In genomic region chr2:240560480-240561324, GRCh38 we compare ENCODE assay signal across 8 cellular contexts. TPM values are rescaled to one million over a fixed set of nuclear protein-coding genes. Genes with fewer than 3 reads are reported as not detected.
A peak's percentile ranks its signal among the peaks of the same experiment; 100 is the strongest.
DNase-seq lines count a peak whose midpoint lies in the region; ATAC-seq and TF ChIP-seq lines count a peak whose summit lies in the region.

No MANE protein-coding gene starts in this region.

- H2BK15ac ChIP-seq in IMR-90 (ENCODE audit: low read depth, low read length) = no peak overlapping the region

- no peak overlapping the region for H2BK20ac ChIP-seq in IMR-90 (ENCODE audit: low read depth, low read length)

- peak overlapping the region; percentile 55 for H3K4ac ChIP-seq in IMR-90 (ENCODE audit: low read depth, low read length)

- intact Hi-C loops in IMR-90 (cut with micrococcal nuclease) (loop anchor here (10.0 kb wide), 1 partner anchor 434 kb away; the partner anchor contains the start of gene SNED1), OCI-LY7 (cut with micrococcal nuclease; ENCODE audit: unreplicated experiment) (loop anchor here (1.0 to 5.0 kb wide), 3 partner anchors 24 to 1142 kb away; partner anchors contain the start of gene ING5)

- POLR2A ChIA-PET in IMR-90 (lab: Charles Lee; ENCODE audit: unreplicated experiment) = no interaction called here
- POLR2A ChIA-PET in OCI-LY7 (lab: Charles Lee) = interaction anchor here (0.6 to 4.6 kb wide), 5 partner anchors 9 to 217 kb away, joined by 3 to 37 read pairs (median 3); partner anchors contain the start of gene CAPN10

- CTCF ChIA-PET in IMR-90 (lab: Yijun Ruan, JAX) (no interaction called here), OCI-LY7 (lab: Charles Lee; ENCODE audit: unreplicated experiment) (no interaction called here)

- H3K9me3 ChIP-seq in IMR-90 (ENCODE audit: control insufficient read depth, insufficient read depth, low read length) (no peaks in the 10 kb centered on the region), OCI-LY7 (ENCODE audit: low read length) (no peaks in the 10 kb centered on the region), mucosa of rectum (ENCODE audit: control insufficient read depth in 2 of 2, low read length in 2 of 2) (no peaks in the 10 kb centered on the region)

- H4K91ac ChIP-seq in IMR-90 (ENCODE audit: insufficient read depth, low read depth, low read length) = peak overlapping the region; percentile 69

- peaks cover 31% of the 10 kb centered on the region for H3K9me1 ChIP-seq in IMR-90 (ENCODE audit: insufficient read depth, low read length)

- peak; percentile 94 for DNase-seq in DMS114 treated with DMSO at 0.1 percent for 48 hours (lab: John Stamatoyannopoulos, UW; ENCODE audit: unreplicated experiment)
- DNase-seq in IMR-90 = peak; percentile 97
- peak; percentile 98 for DNase-seq in OCI-LY7 (ENCODE audit: low spot score)
- peak; percentile 100 for DNase-seq in activated T-cell treated with anti-CD3 and anti-CD28 coated beads for 4 hours
- DNase-seq in epithelial cell of prostate (ENCODE audit: low read depth, low spot score) = peak; percentile 91
- DNase-seq in stimulated activated CD8-positive, alpha-beta memory T cell treated with anti-CD3 and anti-CD28 coated beads, Interleukin-4, amount 100 ng/mL, for 4 hours (ENCODE audit: low read depth in 2 of 2, low spot score in 1 of 2) = peak; percentile 99 to 100

- TF ChIP-seq CTCF in IMR-90 (conservative IDR thresholded peaks at IDR 0.05; ENCODE audit: low read depth, low read length) (peak; percentile 30; the same call in 1 of the 2 replicates), OCI-LY7 (conservative IDR thresholded peaks at IDR 0.05; ENCODE audit: low read length) (no peak)

- no peak for TF ChIP-seq RAD21 in IMR-90 (IDR thresholded peaks at IDR 0.05; ENCODE audit: low read length)

- no peak overlapping the region for H3K14ac ChIP-seq in IMR-90 (replicated peaks; ENCODE audit: low read depth, low read length)

- H3K56ac ChIP-seq in IMR-90 (ENCODE audit: extremely low read depth, insufficient read depth, low read length) = peak overlapping the region; percentile 87; the same call in 1 of the 2 replicates

- H3K4me2 ChIP-seq in IMR-90 (ENCODE audit: low read depth, low read length) (peak overlapping the region; percentile 93), OCI-LY7 (ENCODE audit: low read length) (peak overlapping the region; percentile 78)

- peak overlapping the region; percentile 82; the same call in 1 of the 2 replicates for H2BK120ac ChIP-seq in IMR-90 (ENCODE audit: low read depth, low read length)

- peaks cover 26% of the 10 kb centered on the region for H4K20me1 ChIP-seq in IMR-90 (ENCODE audit: insufficient read depth, low read length)
- H4K20me1 ChIP-seq in OCI-LY7 (ENCODE audit: insufficient read depth, low read length) = no peaks in the 10 kb centered on the region

- no peaks in the 10 kb centered on the region for H3K9me2 ChIP-seq in OCI-LY7 (ENCODE audit: insufficient read depth, low read length)

- H3K23ac ChIP-seq in IMR-90 (ENCODE audit: low read depth, low read length) = no peak overlapping the region

- peaks cover 27 to 61% of the 10 kb centered on the region in 2 experiments for H3K79me1 ChIP-seq in IMR-90 (ENCODE audit: low read depth in 1 of 2, low read length in 2 of 2)

- H3K4me1 ChIP-seq in IMR-90 (ENCODE audit: control insufficient read depth, insufficient read depth, low read length) (peaks cover 16% of the 10 kb centered on the region), OCI-LY7 (ENCODE audit: insufficient read depth, low read length, poor library complexity, severe bottlenecking) (peaks cover 60% of the 10 kb centered on the region), mucosa of rectum (ENCODE audit: control insufficient read depth in 2 of 2, insufficient read depth in 2 of 2, low read length in 2 of 2) (peaks cover 35 to 36% of the 10 kb centered on the region in 2 donors)

- peak overlapping the region; percentile 72 for H3K9ac ChIP-seq in IMR-90 (ENCODE audit: low read depth, low read length)
- peak overlapping the region; percentile 92 to 93 for H3K9ac ChIP-seq in mucosa of rectum (ENCODE audit: low read depth in 1 of 2, low read length in 2 of 2)

- 2% methylated on average over 13 of the region's 101 CpGs; no CpG with 5 or more reads in 1 of the 2 experiments for WGBS in IMR-90 (ENCODE audit: extremely low coverage in 2 of 2, insufficient read length in 1 of 2), 2 experiments

- ATAC-seq in GM21528 (IDR thresholded peaks at IDR 0.05; ENCODE audit: low FRiP score, unreplicated experiment) (peak; percentile 63), IMR-90 (ENCODE audit: low read depth) (peak; percentile 79)

- peak; percentile 76 for TF ChIP-seq POLR2A in IMR-90 (IDR thresholded peaks at IDR 0.05; ENCODE audit: low read depth, low read length)

- H3K4me3 ChIP-seq in IMR-90 (ENCODE audit: insufficient read depth, low read depth, low read length) = peak overlapping the region; percentile 73
- peak overlapping the region; percentile 91 for H3K4me3 ChIP-seq in OCI-LY7 (ENCODE audit: low read depth, low read length, poor library complexity, severe bottlenecking)
- H3K4me3 ChIP-seq in mucosa of rectum (ENCODE audit: low read length in 2 of 2) = peak overlapping the region; percentile 77 to 87

- peaks cover 44% of the 10 kb centered on the region; the same call in 1 of the 2 replicates for H3K79me2 ChIP-seq in OCI-LY7 (ENCODE audit: insufficient read depth, low read depth, low read length)

- dilution Hi-C loops in IMR-90 (cut with HindIII; ENCODE audit: low sequenced_read_pairs, unreplicated experiment) = no loop called here

- peak overlapping the region; percentile 98 for H2AK9ac ChIP-seq in IMR-90 (replicated peaks; ENCODE audit: low read depth, low read length, poor library complexity)

- in situ Hi-C loops in IMR-90 (cut with MboI; ENCODE audit: low sequenced_read_pairs) = no loop called here

- no peak overlapping the region for H4K5ac ChIP-seq in IMR-90 (ENCODE audit: low read depth, low read length)

- no peak overlapping the region for H2AK5ac ChIP-seq in IMR-90 (ENCODE audit: low read depth, low read length)

- H3K27ac ChIP-seq in IMR-90 (ENCODE audit: insufficient read depth, low read length) (peak overlapping the region; percentile 84), OCI-LY7 (ENCODE audit: low read depth, low read length, poor library complexity, severe bottlenecking) (peak overlapping the region; percentile 86), epithelial cell of prostate (peak overlapping the region; percentile 97), mucosa of rectum (ENCODE audit: low read depth in 2 of 2, low read length in 2 of 2) (peak overlapping the region; percentile 95 to 97)

- H3K18ac ChIP-seq in IMR-90 (ENCODE audit: low read depth, low read length) = no peak overlapping the region; the same call in 1 of the 2 replicates

- no TSS peak for BruUV-seq in IMR-90 (replicated peaks; lab: Mats Ljungman, UMichigan)
- BruUV-seq in OCI-LY7 (replicated peaks; lab: Mats Ljungman, UMichigan) = no TSS peak

- H3K27me3 ChIP-seq in IMR-90 (ENCODE audit: control insufficient read depth, insufficient read depth, low read length) (no peaks in the 10 kb centered on the region), mucosa of rectum (ENCODE audit: control insufficient read depth in 2 of 2, insufficient read depth in 2 of 2, low read length in 2 of 2) (no peaks in the 10 kb centered on the region)

- peak overlapping the region; percentile 96 for H2BK5ac ChIP-seq in IMR-90 (ENCODE audit: low read depth, low read length, poor library complexity, severe bottlenecking)

- peak overlapping the region; percentile 52 to 68; a peak in 2 of 4 replicates for H4K8ac ChIP-seq in IMR-90 (ENCODE audit: low read depth in 2 of 2, low read length in 2 of 2)

- peak overlapping the region; percentile 90 for H2AFZ ChIP-seq in IMR-90 (replicated peaks; ENCODE audit: low read length, poor library complexity)
- H2AFZ ChIP-seq in OCI-LY7 (ENCODE audit: low read length) = no peak overlapping the region

- H3K36me3 ChIP-seq in IMR-90 (ENCODE audit: control insufficient read depth, insufficient read depth, low read length) (peaks cover 1% of the 10 kb centered on the region; the same call in 1 of the 2 replicates), OCI-LY7 (ENCODE audit: insufficient read depth, low read length) (peaks cover 42% of the 10 kb centered on the region), mucosa of rectum (ENCODE audit: control insufficient read depth in 2 of 2, insufficient read depth in 2 of 2, low read length in 2 of 2) (peaks cover 0 to 2% of the 10 kb centered on the region in 2 donors)

TF ChIP-seq in IMR-90, 13 proteins besides CTCF, POLR2A, EP300 and RAD21 (continues in another document):
- peak; percentile 83; the same call in 1 of the 2 replicates for TF ChIP-seq MXI1 (IDR thresholded peaks at IDR 0.05; ENCODE audit: borderline replicate concordance, low read depth, low read length)
- TF ChIP-seq MAZ (IDR thresholded peaks at IDR 0.05; ENCODE audit: borderline replicate concordance, low read depth, low read length) = peak; percentile 97; the same call in 1 of the 2 replicates

RNA-seq across cellular contexts. Expression of gene DUSP28, which starts 0.5 kb away (rescaled TPM):
- 1.1 and 2.5 TPM in 2 replicates for total RNA-seq in IMR-90 (2012; rRNA removed)
- polyA plus RNA-seq in IMR-90 (2012; rRNA removed) = 3.3 TPM in 2 replicates
- polyA plus RNA-seq in IMR-90 (2012; cell fraction: cytosol; rRNA removed) = 3.0 and 3.2 TPM in 2 replicates
- 2.6 and 5.3 TPM in 2 replicates for polyA plus RNA-seq in IMR-90 (2012; cell fraction: nucleus; rRNA removed; ENCODE audit: low replicate concordance)
- 13.0 and 17.6 TPM in 2 replicates for total RNA-seq in OCI-LY7 (2014; rRNA removed; shearing (Covaris generic))
- total RNA-seq in OCI-LY7 (2022) = 15.8 and 16.7 TPM in 2 replicates

RNA-seq across cellular contexts. Expression of gene ANKMY1, which starts 2.9 kb away (rescaled TPM):
- 2.9 and 3.3 TPM in 2 replicates for total RNA-seq in IMR-90 (2012; rRNA removed)
- 4.1 and 5.5 TPM in 2 replicates for polyA plus RNA-seq in IMR-90 (2012; rRNA removed)
- 2.3 and 2.6 TPM in 2 replicates for polyA plus RNA-seq in IMR-90 (2012; cell fraction: cytosol; rRNA removed)
- 16.4 and 17.5 TPM in 2 replicates for polyA plus RNA-seq in IMR-90 (2012; cell fraction: nucleus; rRNA removed; ENCODE audit: low replicate concordance)
- total RNA-seq in OCI-LY7 (2014; rRNA removed; shearing (Covaris generic)) = 24.7 and 30.6 TPM in 2 replicates
- total RNA-seq in OCI-LY7 (2022) = 65.9 and 69.4 TPM in 2 replicates

RNA-seq across cellular contexts. Expression of gene RNPEPL1, which starts 7.6 kb away (rescaled TPM):
- total RNA-seq in IMR-90 (2012; rRNA removed) = 3.8 and 3.9 TPM in 2 replicates
- polyA plus RNA-seq in IMR-90 (2012; rRNA removed) = 15.9 and 18.7 TPM in 2 replicates
- polyA plus RNA-seq in IMR-90 (2012; cell fraction: cytosol; rRNA removed) = 10.5 and 25.6 TPM in 2 replicates
- 31.4 and 92.4 TPM in 2 replicates for polyA plus RNA-seq in IMR-90 (2012; cell fraction: nucleus; rRNA removed; ENCODE audit: low replicate concordance)
- total RNA-seq in OCI-LY7 (2014; rRNA removed; shearing (Covaris generic)) = 22.7 and 41.9 TPM in 2 replicates
- total RNA-seq in OCI-LY7 (2022) = 51.8 and 53.5 TPM in 2 replicates

RNA-seq across cellular contexts. Expression of gene CAPN10, which starts 25.8 kb away (rescaled TPM):
- total RNA-seq in IMR-90 (2012; rRNA removed) (5.6 and 6.3 TPM in 2 replicates), OCI-LY7 (2022) (67.3 and 70.6 TPM in 2 replicates)
- 20.9 and 27.4 TPM in 2 replicates for polyA plus RNA-seq in IMR-90 (2012; rRNA removed)
- 11.6 and 19.3 TPM in 2 replicates for polyA plus RNA-seq in IMR-90 (2012; cell fraction: cytosol; rRNA removed)
- polyA plus RNA-seq in IMR-90 (2012; cell fraction: nucleus; rRNA removed; ENCODE audit: low replicate concordance) = 72.5 and 181 TPM in 2 replicates
- total RNA-seq in OCI-LY7 (2014; rRNA removed; shearing (Covaris generic)) = 54.1 and 78.1 TPM in 2 replicates

Comparison
In these comparisons a context has a peak if more than half of its experiments do, and no peak if none do; other contexts are left out.
1. Peak in every context shown above with its lines: DNase-seq, ATAC-seq, H3K4me3 ChIP-seq and H3K27ac ChIP-seq.